ENCODE assay signal across 19 cellular contexts in genomic region chr15:68484220-68484619, GRCh38. TPM values are rescaled to one million over a fixed set of nuclear protein-coding genes. Genes with fewer than 3 reads are reported as not detected.
DNase-seq lines count a peak whose midpoint lies in the region; ATAC-seq and TF ChIP-seq lines count a peak whose summit lies in the region.
"Had no signal": no experiment of that assay in that cellular context is flagged by ENCODE, and none has a peak within 500 bp of the region (broad histone marks: within the 10 kb centered on the region; RNA-seq: fewer than 3 reads in every experiment).

No MANE protein-coding gene starts in this region.

- peaks cover 4% of the 10 kb centered on the region for H3F3A ChIP-seq in SK-N-SH (replicated peaks; ENCODE audit: insufficient read depth)

- H3K27ac ChIP-seq in SK-N-SH (ENCODE audit: low read depth in 2 of 2, low read length in 1 of 2) = peak overlapping the region in 1 of 2 experiments; percentile 74; a peak in 1 of 4 replicates
- peak overlapping the region; percentile 62 to 94 for H3K27ac ChIP-seq in coronary artery
- peak overlapping the region; percentile 60 for H3K27ac ChIP-seq in skeletal muscle tissue (ENCODE audit: low read depth, low read length)
- H3K27ac ChIP-seq: 22Rv1 had no signal

- H4K20me1 ChIP-seq in SK-N-SH (ENCODE audit: insufficient read depth) = no peaks in the 10 kb centered on the region

- POLR2A ChIA-PET in SK-N-SH (lab: Yijun Ruan, JAX) = no interaction called here

- H3K79me2 ChIP-seq in SK-N-SH (ENCODE audit: insufficient read depth) = no peaks in the 10 kb centered on the region

- TF ChIP-seq RAD21 in SK-N-SH (IDR thresholded peaks at IDR 0.05; ENCODE audit: low read length) = no peak

- no peak for TF ChIP-seq CTCF in SK-N-SH (IDR thresholded peaks at IDR 0.05)
- no peak for TF ChIP-seq CTCF in coronary artery (IDR thresholded peaks at IDR 0.05)

- no peaks in the 10 kb centered on the region for H3K9me2 ChIP-seq in SK-N-SH

- TF ChIP-seq EP300 in SK-N-SH (IDR thresholded peaks at IDR 0.05; ENCODE audit: borderline replicate concordance in 1 of 2, low read depth in 1 of 2, low read length in 1 of 2) = no peak

- peak overlapping the region; percentile 83; the same call in 1 of the 2 replicates for H3K4me2 ChIP-seq in SK-N-SH

- H3K9me3 ChIP-seq in SK-N-SH (no peaks in the 10 kb centered on the region), skeletal muscle tissue (ENCODE audit: control insufficient read depth in 3 of 3, low read length in 3 of 3) (no peaks in the 10 kb centered on the region)
- H3K9me3 ChIP-seq: HAP-1 had no signal

- CTCF ChIA-PET in SK-N-SH (lab: Yijun Ruan, JAX) = interaction anchor here (0.7 kb wide), 1 partner anchor 350 kb away, joined by 4 read pairs; no protein-coding TSS in a partner anchor

- ATAC-seq in SK-N-SH treated with all-trans-retinoic acid at 6 μM for 48 hours = no peak
- ATAC-seq in HG03039 (IDR thresholded peaks at IDR 0.05; ENCODE audit: unreplicated experiment) = no peak
- no peak for ATAC-seq in HG03565 (IDR thresholded peaks at IDR 0.05; ENCODE audit: unreplicated experiment)

- H2AFZ ChIP-seq in SK-N-SH (ENCODE audit: low read depth) = no peak overlapping the region

- H3K4me3 ChIP-seq in SK-N-SH (ENCODE audit: low read depth in 2 of 2, low read length in 1 of 2) = no peak overlapping the region
- H3K4me3 ChIP-seq in coronary artery = no peak overlapping the region
- no peak overlapping the region for H3K4me3 ChIP-seq in skeletal muscle tissue (ENCODE audit: low read length in 3 of 3)
- H3K4me3 ChIP-seq: HAP-1 had no signal

- H3K4me1 ChIP-seq in SK-N-SH (ENCODE audit: control insufficient read depth in 1 of 2, insufficient read depth in 2 of 2, low read depth in 1 of 2, low read length in 1 of 2) (peaks cover 0 to 15% of the 10 kb centered on the region in 2 experiments; a peak in 3 of 4 replicates), skeletal muscle tissue (ENCODE audit: control insufficient read depth in 3 of 3, insufficient read depth in 3 of 3, low read length in 3 of 3) (peaks cover 12 to 26% (median 14%) of the 10 kb centered on the region in 3 donors)
- H3K4me1 ChIP-seq: HAP-1 had no signal

- H3K36me3 ChIP-seq in SK-N-SH (replicated peaks in 1 of 2; ENCODE audit: control insufficient read depth in 1 of 2, insufficient read depth in 2 of 2, low read length in 1 of 2) (no peaks in the 10 kb centered on the region), skeletal muscle tissue (ENCODE audit: control insufficient read depth in 3 of 3, insufficient read depth in 3 of 3, low read length in 3 of 3) (no peaks in the 10 kb centered on the region)
- H3K36me3 ChIP-seq: HAP-1 had no signal

- H3K27me3 ChIP-seq in SK-N-SH (ENCODE audit: insufficient read depth) (no peaks in the 10 kb centered on the region), skeletal muscle tissue (ENCODE audit: control insufficient read depth in 3 of 3, insufficient read depth in 3 of 3, low read length in 3 of 3) (peaks cover 12 to 27% (median 17%) of the 10 kb centered on the region in 3 donors)

- H3K9ac ChIP-seq in SK-N-SH = no peak overlapping the region; the same call in 1 of the 2 replicates
- no peak overlapping the region for H3K9ac ChIP-seq in skeletal muscle tissue (ENCODE audit: low read depth in 1 of 3, low read length in 3 of 3)

- DNase-seq in SK-N-SH (no peak), coronary artery (ENCODE audit: low spot score) (no peak), SKM-1 (lab: John Stamatoyannopoulos, UW; ENCODE audit: unreplicated experiment) (no peak), NCI-H187 treated with DMSO at 0.1 percent for 48 hours (lab: John Stamatoyannopoulos, UW) (no peak)
- DNase-seq: CD4-positive, CD25-positive, alpha-beta regulatory T cell; COR-L47; KG1; NCI-H1105 treated with DMSO at 0.1 percent for 48 hours; NCI-H1694; NCI-H2227 treated with DMSO at 0.1 percent for 48 hours; NCI-H510A treated with DMSO at 0.1 percent for 48 hours; NCI-H82; SHP77 had no signal

TF ChIP-seq in SK-N-SH, 30 proteins besides CTCF, POLR2A, EP300 and RAD21:
- no peak for TF ChIP-seq EZH2phosphoT487 (IDR thresholded peaks at IDR 0.05; ENCODE audit: borderline replicate concordance, low read depth)
- TF ChIP-seq NFIC (IDR thresholded peaks at IDR 0.05; ENCODE audit: borderline replicate concordance) = no peak
- TF ChIP-seq CHD2 (IDR thresholded peaks at IDR 0.05; ENCODE audit: low read length, partially characterized antibody) = no peak
- no peak for TF ChIP-seq REST (IDR thresholded peaks at IDR 0.05; ENCODE audit: low read depth, low read length)
- TF ChIP-seq GABPA (IDR thresholded peaks at IDR 0.05; ENCODE audit: low read depth) = no peak
- no peak for TF ChIP-seq FOXJ3 (CRISPR knock-in tag; IDR thresholded peaks at IDR 0.05)
- no peak for TF ChIP-seq SIN3A (IDR thresholded peaks at IDR 0.05; ENCODE audit: borderline replicate concordance, low read depth, low read length)
- TF ChIP-seq RFX5 (IDR thresholded peaks at IDR 0.05; ENCODE audit: low read length) = no peak

TF ChIP-seq in SK-N-SH treated with all-trans-retinoic acid at 6 μM for 48 hours, 23 proteins besides CTCF, POLR2A, EP300 and RAD21 (continues in another document):
- TF ChIP-seq POU6F1 (CRISPR knock-in tag; IDR thresholded peaks at IDR 0.05; ENCODE audit: borderline replicate concordance, low read depth) (no peak), OSR1 (CRISPR knock-in tag; IDR thresholded peaks at IDR 0.05) (no peak), CSDC2 (CRISPR knock-in tag; IDR thresholded peaks at IDR 0.05) (no peak), TCF4 (CRISPR knock-in tag; IDR thresholded peaks at IDR 0.05; ENCODE audit: borderline replicate concordance) (no peak), TSHZ2 (CRISPR knock-in tag; IDR thresholded peaks at IDR 0.05) (no peak), ZNF565 (CRISPR knock-in tag; conservative IDR thresholded peaks at IDR 0.05; ENCODE audit: low read depth) (no peak), ZNF8 (CRISPR knock-in tag; IDR thresholded peaks at IDR 0.05) (no peak), ZFP3 (CRISPR knock-in tag; IDR thresholded peaks at IDR 0.05) (no peak), TOX (CRISPR knock-in tag; IDR thresholded peaks at IDR 0.05; ENCODE audit: borderline replicate concordance) (no peak), BACH2 (CRISPR knock-in tag; IDR thresholded peaks at IDR 0.05; ENCODE audit: borderline replicate concordance) (no peak), CREB5 (CRISPR knock-in tag; IDR thresholded peaks at IDR 0.05; ENCODE audit: low read depth) (no peak), RARB (CRISPR knock-in tag; IDR thresholded peaks at IDR 0.05) (no peak), ZNF70 (CRISPR knock-in tag; IDR thresholded peaks at IDR 0.05) (no peak), ISL1 (CRISPR knock-in tag; IDR thresholded peaks at IDR 0.05) (no peak), GLIS3 (CRISPR knock-in tag; IDR thresholded peaks at IDR 0.05) (no peak), ZC3H10 (CRISPR knock-in tag; IDR thresholded peaks at IDR 0.05) (no peak), SNAI2 (CRISPR knock-in tag; IDR thresholded peaks at IDR 0.05) (no peak), ARNTL (CRISPR knock-in tag; IDR thresholded peaks at IDR 0.05; ENCODE audit: borderline replicate concordance, low read depth) (no peak)

RNA-seq across cellular contexts. Expression of gene ITGA11, which starts 52.3 kb away (rescaled TPM):
- 0.49 and 0.52 TPM in 2 replicates for polyA plus RNA-seq in SK-N-SH (2012; rRNA removed)
- 0.29 and 0.53 TPM in 2 replicates for polyA plus RNA-seq in SK-N-SH (2012; cell fraction: cytosol; rRNA removed)
- 1.0 and 1.1 TPM in 2 replicates for polyA plus RNA-seq in SK-N-SH (2012; cell fraction: nucleus; rRNA removed)
- total RNA-seq in skeletal muscle tissue = 5.7 TPM
- total RNA-seq: CD4-positive, CD25-positive, alpha-beta regulatory T cell had no signal
